In the genomic region with DNA sequence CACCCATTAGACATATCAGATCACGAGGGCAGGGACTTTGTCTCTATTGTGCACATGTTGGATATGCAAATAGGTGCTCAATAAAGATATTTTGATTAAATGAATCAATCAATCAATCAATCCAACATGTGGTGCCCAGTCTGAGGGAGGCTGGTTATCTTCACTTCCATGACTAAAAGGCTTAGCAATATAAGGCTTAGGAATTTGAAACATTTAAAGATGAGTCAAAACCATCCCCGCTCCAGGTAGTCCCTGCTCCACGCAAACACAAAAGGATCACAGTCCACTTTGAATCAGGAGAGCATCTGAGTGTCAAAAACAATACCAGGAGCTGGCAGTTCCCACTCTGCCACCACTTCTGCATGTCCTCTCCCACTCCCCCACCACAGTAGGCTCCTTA, we compare ENCODE assay signal across 26 cellular contexts. TPM values are rescaled to one million over a fixed set of nuclear protein-coding genes. Genes with fewer than 3 reads are reported as not detected.
DNase-seq lines count a peak whose midpoint lies in the region; ATAC-seq, FAIRE-seq and TF ChIP-seq lines count a peak whose summit lies in the region.
"Had no signal": no experiment of that assay in that cellular context is flagged by ENCODE, and none has a peak within 500 bp of the region (broad histone marks: within the 10 kb centered on the region; RNA-seq: fewer than 3 reads in every experiment).

No MANE protein-coding gene starts in this region.

- 79% methylated on average over 3 of the region's 3 CpGs for WGBS in SK-N-SH (ENCODE audit: low lambda C conversion rate)
- 46% methylated on average over 1 of the region's 3 CpGs for WGBS in HepG2 (ENCODE audit: low lambda C conversion rate)
- WGBS in sigmoid colon, 2 donors, result 91 to 93% methylated on average over 3 of the region's 3 CpGs

- BruUV-seq in HepG2 (replicated peaks; lab: Mats Ljungman, UMichigan), result no TSS peak

- H3K9ac ChIP-seq in SK-N-SH (no peak overlapping the region), HepG2 (ENCODE audit: insufficient read depth, low read depth, low read length) (no peak overlapping the region)
- H3K9ac ChIP-seq: BLaER1 treated with 17β-estradiol and CSF1 and Interleukin-3, amounts not matched to agents 10 nM and 100 nM had no signal

- no peaks in the 10 kb centered on the region for H3F3A ChIP-seq in SK-N-SH (replicated peaks; ENCODE audit: insufficient read depth)

- H2AFZ ChIP-seq in SK-N-SH (ENCODE audit: low read depth) (no peak overlapping the region), HepG2 (ENCODE audit: low read length) (no peak overlapping the region)

- H3K9me3 ChIP-seq in SK-N-SH (no peaks in the 10 kb centered on the region), HepG2 (ENCODE audit: low read length) (no peaks in the 10 kb centered on the region), sigmoid colon (no peaks in the 10 kb centered on the region)
- H3K9me3 ChIP-seq: BE2C; BLaER1 treated with 17β-estradiol and CSF1 and Interleukin-3, amounts not matched to agents 10 nM and 100 nM; HAP-1 had no signal

- H3K4me2 ChIP-seq in SK-N-SH (no peak overlapping the region), HepG2 (ENCODE audit: low read depth, low read length) (peak overlapping the region; percentile 31)
- H3K4me2 ChIP-seq: BLaER1 treated with 17β-estradiol and CSF1 and Interleukin-3, amounts not matched to agents 10 nM and 100 nM had no signal

- POLR2A ChIA-PET in SK-N-SH (lab: Yijun Ruan, JAX) (no interaction called here), HepG2 (lab: Yijun Ruan, JAX) (no interaction called here)

- H3K79me2 ChIP-seq in SK-N-SH (ENCODE audit: insufficient read depth), result no peaks in the 10 kb centered on the region
- H3K79me2 ChIP-seq in HepG2 (ENCODE audit: insufficient read depth, low read length), result no peaks in the 10 kb centered on the region

- in situ Hi-C loops in HepG2 (cut with HindIII; ENCODE audit: extremely low pct_ligation_motif_present, low pct_unique_long_range_greater_than_20kb), result no loop called here

- H3K4me3 ChIP-seq in SK-N-SH (ENCODE audit: low read depth in 2 of 2, low read length in 1 of 2) (no peak overlapping the region), HepG2 (replicated peaks in 1 of 3; ENCODE audit: insufficient read depth in 1 of 3, low read depth in 2 of 3, low read length in 3 of 3) (no peak overlapping the region), sigmoid colon (no peak overlapping the region)
- H3K4me3 ChIP-seq: BLaER1 treated with 17β-estradiol and CSF1 and Interleukin-3, amounts not matched to agents 10 nM and 100 nM; HAP-1 had no signal

- ATAC-seq in SK-N-SH treated with all-trans-retinoic acid at 6 μM for 48 hours (no peak), foreskin keratinocyte (peak; percentile 88), HepG2 (peak; percentile 91)

- CTCF ChIA-PET in SK-N-SH (lab: Yijun Ruan, JAX), result no interaction called here
- CTCF ChIA-PET in HepG2 (lab: Yijun Ruan, JAX; ENCODE audit: low intra/inter-chr PET ratio, low total read pairs), result no interaction called here

- H4K20me1 ChIP-seq in SK-N-SH (ENCODE audit: insufficient read depth), result no peaks in the 10 kb centered on the region
- no peaks in the 10 kb centered on the region for H4K20me1 ChIP-seq in HepG2 (ENCODE audit: insufficient read depth, low read length)
- H4K20me1 ChIP-seq: BLaER1 treated with 17β-estradiol and CSF1 and Interleukin-3, amounts not matched to agents 10 nM and 100 nM had no signal

- intact Hi-C loops in HepG2 (cut with micrococcal nuclease; ENCODE audit: unreplicated experiment) (no loop called here), sigmoid colon (cut with DNase I) (no loop called here)

- TF ChIP-seq CTCF in SK-N-SH (IDR thresholded peaks at IDR 0.05), result no peak
- TF ChIP-seq CTCF in foreskin keratinocyte (conservative IDR thresholded peaks at IDR 0.05), result no peak
- no peak for TF ChIP-seq CTCF in HepG2 (CRISPR knock-in tag; IDR thresholded peaks at IDR 0.05)
- TF ChIP-seq CTCF in sigmoid colon (IDR thresholded peaks at IDR 0.05), result no peak

- TF ChIP-seq RAD21 in SK-N-SH (IDR thresholded peaks at IDR 0.05; ENCODE audit: low read length) (no peak), HepG2 (CRISPR knock-in tag; IDR thresholded peaks at IDR 0.05) (no peak)

- H3K27me3 ChIP-seq in SK-N-SH (ENCODE audit: insufficient read depth), result no peaks in the 10 kb centered on the region
- no peaks in the 10 kb centered on the region for H3K27me3 ChIP-seq in foreskin keratinocyte
- H3K27me3 ChIP-seq in HepG2 (ENCODE audit: control insufficient read depth in 1 of 2, insufficient read depth in 2 of 2, low read length in 2 of 2), result no peaks in the 10 kb centered on the region
- no peaks in the 10 kb centered on the region for H3K27me3 ChIP-seq in sigmoid colon
- H3K27me3 ChIP-seq: BE2C; BLaER1 treated with 17β-estradiol and CSF1 and Interleukin-3, amounts not matched to agents 10 nM and 100 nM had no signal

- no peaks in the 10 kb centered on the region; a peak in 1 of 4 replicates for H3K4me1 ChIP-seq in SK-N-SH (ENCODE audit: control insufficient read depth in 1 of 2, insufficient read depth in 2 of 2, low read depth in 1 of 2, low read length in 1 of 2)
- H3K4me1 ChIP-seq in foreskin keratinocyte, result peaks cover 15% of the 10 kb centered on the region
- H3K4me1 ChIP-seq in HepG2 (ENCODE audit: insufficient read depth, low read length), result peaks cover 64% of the 10 kb centered on the region
- H3K4me1 ChIP-seq in sigmoid colon, result peaks cover 0 to 96% (median 79%) of the 10 kb centered on the region in 4 donors
- H3K4me1 ChIP-seq: BE2C; BLaER1 treated with 17β-estradiol and CSF1 and Interleukin-3, amounts not matched to agents 10 nM and 100 nM; HAP-1 had no signal

- no peak for TF ChIP-seq EP300 in SK-N-SH (IDR thresholded peaks at IDR 0.05; ENCODE audit: borderline replicate concordance in 1 of 2, low read depth in 1 of 2, low read length in 1 of 2)
- no peak for TF ChIP-seq EP300 in HepG2 (IDR thresholded peaks at IDR 0.05; ENCODE audit: low read depth in 2 of 2, low read length in 2 of 2)
- no peak for TF ChIP-seq EP300 in HepG2 (CRISPR knock-in tag; IDR thresholded peaks at IDR 0.05; ENCODE audit: borderline replicate concordance)
- TF ChIP-seq EP300 in sigmoid colon (IDR thresholded peaks at IDR 0.05), result no peak

- FAIRE-seq in HepG2 (lab: Jason Lieb, UNC), result no peak
- FAIRE-seq: A204.1, GM12892, H54 had no signal

- DNase-seq in SK-N-SH (no peak), amniotic epithelial cell (ENCODE audit: low read depth) (peak; percentile 57), foreskin keratinocyte (peak in 1 of 2 donors; percentile 50), HepG2 (ENCODE audit: low spot score) (peak; percentile 66), NCI-H2227 treated with DMSO at 0.1 percent for 48 hours (lab: John Stamatoyannopoulos, UW) (no peak), amniotic stem cell (lab: John Stamatoyannopoulos, UW) (no peak), sigmoid colon (no peak)
- DNase-seq: ACHN; AML-193; BE2C; Calu3; CD4-positive, alpha-beta T cell; CD8-positive, alpha-beta memory T cell; DMS53; DMS79 treated with DMSO at 0.1 percent for 48 hours; GF-D8; GOT3; HFFc6 had no signal

- no peaks in the 10 kb centered on the region for H3K36me3 ChIP-seq in SK-N-SH (replicated peaks in 1 of 2; ENCODE audit: control insufficient read depth in 1 of 2, insufficient read depth in 2 of 2, low read length in 1 of 2)
- no peaks in the 10 kb centered on the region for H3K36me3 ChIP-seq in HepG2 (replicated peaks in 1 of 2; ENCODE audit: control insufficient read depth in 1 of 2, insufficient read depth in 2 of 2, low read length in 2 of 2)
- H3K36me3 ChIP-seq in sigmoid colon, result peaks cover 0 to 7% (median 0%) of the 10 kb centered on the region in 4 donors
- H3K36me3 ChIP-seq: BE2C; BLaER1 treated with 17β-estradiol and CSF1 and Interleukin-3, amounts not matched to agents 10 nM and 100 nM; HAP-1 had no signal

- H3K9me2 ChIP-seq in SK-N-SH, result no peaks in the 10 kb centered on the region

- TF ChIP-seq POLR2A in HepG2 (IDR thresholded peaks at IDR 0.05; ENCODE audit: insufficient read depth in 1 of 2, low read depth in 2 of 2, low read length in 2 of 2) (no peak), sigmoid colon (IDR thresholded peaks at IDR 0.05) (no peak)

- H3K27ac ChIP-seq in SK-N-SH (ENCODE audit: low read depth in 2 of 2, low read length in 1 of 2) (no peak overlapping the region), foreskin keratinocyte (no peak overlapping the region), HepG2 (ENCODE audit: extremely low read length, insufficient read depth, low read length) (no peak overlapping the region), sigmoid colon (peak overlapping the region in 2 of 4 donors; percentile 5 to 94)
- H3K27ac ChIP-seq: 22Rv1; BLaER1 treated with 17β-estradiol and CSF1 and Interleukin-3, amounts not matched to agents 10 nM and 100 nM had no signal

RNA-seq across cellular contexts. Expression of gene PRICKLE2, which starts 25.8 kb away (rescaled TPM):
- polyA plus RNA-seq in SK-N-SH (2012; rRNA removed), result 0.67 and 1.1 TPM in 2 replicates
- polyA plus RNA-seq in SK-N-SH (2012; cell fraction: cytosol; rRNA removed), result 0.42 and 0.49 TPM in 2 replicates
- polyA plus RNA-seq in SK-N-SH (2012; cell fraction: nucleus; rRNA removed), result 2.0 and 2.2 TPM in 2 replicates
- total RNA-seq in foreskin keratinocyte, result 6.3 and 8.4 TPM in 2 replicates
- polyA plus RNA-seq in foreskin keratinocyte, result 1.2 TPM in 2 replicates
- total RNA-seq in HepG2 (2016; rRNA removed; fragmentation: Illumina TruSeq; extraction: Trizol), result 0.04 and 0.07 TPM in 2 replicates
- total RNA-seq in HepG2 (2016; cell fraction: cytosol; rRNA removed; fragmentation: Illumina TruSeq; extraction: Trizol; ENCODE audit: low read depth), result not detected in 2 replicates
- total RNA-seq in HepG2 (2016; cell fraction: insoluble cytoplasmic fraction; rRNA removed; fragmentation: Illumina TruSeq; extraction: Trizol), result 0.02 and 0.04 TPM in 2 replicates
- total RNA-seq in HepG2 (2016; cell fraction: membrane; rRNA removed; fragmentation: Illumina TruSeq; extraction: Trizol), result 0.06 TPM in 1 of 2 replicates, not detected in the other
- 0.22 and 0.87 TPM in 2 replicates for total RNA-seq in HepG2 (2016; cell fraction: nucleus; rRNA removed; fragmentation: Illumina TruSeq; extraction: Trizol)
- polyA plus RNA-seq in HepG2 (2011; rRNA removed), result 0.01 TPM in 2 replicates
- 0.01 and 0.03 TPM in 2 replicates for polyA plus RNA-seq in HepG2 (2011; cell fraction: cytosol; rRNA removed)
- 0.02 and 0.16 TPM in 2 replicates for polyA plus RNA-seq in HepG2 (2011; cell fraction: nucleus; rRNA removed)
- polyA plus RNA-seq in HepG2 (2012), result 0.07 TPM in 1 of 2 replicates, not detected in the other
- not detected in 2 replicates for polyA plus RNA-seq in HepG2 (2016; cell fraction: cytosol; fragmentation: Illumina TruSeq; extraction: Trizol; ENCODE audit: low read depth)
- polyA plus RNA-seq in HepG2 (2016; cell fraction: insoluble cytoplasmic fraction; fragmentation: Illumina TruSeq; extraction: Trizol; ENCODE audit: low read depth), result not detected in 2 replicates
- polyA plus RNA-seq in HepG2 (2016; cell fraction: membrane; fragmentation: Illumina TruSeq; extraction: Trizol; ENCODE audit: low read depth), result not detected in 2 replicates
- polyA plus RNA-seq in HepG2 (2016; cell fraction: nucleus; fragmentation: Illumina TruSeq; extraction: Trizol; ENCODE audit: insufficient read depth, low read depth), result 0.12 TPM in 1 of 2 replicates, not detected in the other
- polyA minus RNA-seq in HepG2 (2011; rRNA and poly(A)+ RNA removed; ENCODE audit: low replicate concordance), result 0.09 and 0.20 TPM in 2 replicates
- not detected in 2 replicates for polyA minus RNA-seq in HepG2 (2011; cell fraction: cytosol; rRNA and poly(A)+ RNA removed)
- under 0.01 TPM in 1 of 2 replicates, not detected in the other for polyA minus RNA-seq in HepG2 (2011; cell fraction: nucleus; rRNA and poly(A)+ RNA removed)
- 10 to 100 TPM; 61.1 to 96.7 (median 69.9) TPM for total RNA-seq in sigmoid colon
- polyA plus RNA-seq in sigmoid colon, result 1 to 10 TPM in 2 of 3 donors, under 1 TPM in 1; 0.69 to 3.4 (median 1.2) TPM
- total RNA-seq: CD4-positive, alpha-beta T cell; CD8-positive, alpha-beta memory T cell had no signal
- polyA plus RNA-seq: CD14-positive monocyte; CD8-positive, alpha-beta memory T cell had no signal

Comparison
In these comparisons a context has a peak if more than half of its experiments do, and no peak if none do; other contexts are left out.
1. DNase-seq: peak in amniotic epithelial cell (single experiment) and HepG2 (single experiment); none in SK-N-SH (single experiment), NCI-H2227 treated with DMSO at 0.1 percent for 48 hours (single experiment), amniotic stem cell (single experiment) and sigmoid colon (single experiment).
2. Of the 25 proteins assayed by ChIP-seq in both HepG2 and SK-N-SH: peak only in HepG2: none; only in SK-N-SH: PBX3 and TCF12; in both: FOSL2; in neither: 22.